Comparison of ENCODE assay signal across 23 cellular contexts in the genomic region with DNA sequence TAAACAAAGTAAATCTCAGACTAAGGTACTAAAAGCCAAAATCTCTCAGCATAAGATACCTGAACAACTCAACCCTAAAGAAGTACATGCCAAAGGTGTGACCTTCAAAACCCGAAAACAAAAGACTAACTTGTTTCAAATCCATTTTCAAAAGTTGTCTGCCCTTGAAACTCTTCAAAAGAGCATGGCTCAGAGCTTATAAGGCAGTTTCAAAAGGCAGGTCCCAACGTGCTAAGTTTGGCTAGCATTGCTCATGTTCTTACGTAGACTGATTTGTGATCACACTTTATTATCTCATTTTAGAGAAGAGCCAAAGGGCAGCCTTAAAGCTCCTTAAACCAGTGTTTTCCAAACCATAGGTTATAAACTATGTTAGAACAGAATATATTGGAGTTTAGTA.
DNase-seq lines count a peak whose midpoint lies in the region; ATAC-seq and TF ChIP-seq lines count a peak whose summit lies in the region.
"Had no signal": no experiment of that assay in that cellular context is flagged by ENCODE, and none has a peak within 500 bp of the region (broad histone marks: within the 10 kb centered on the region; RNA-seq: fewer than 3 reads in every experiment).

No MANE protein-coding gene starts in this region.

- intact Hi-C loops in lower lobe of right lung (cut with DNase I) = no loop called here

- peak; percentile 99 for ATAC-seq in foreskin keratinocyte
- no peak for ATAC-seq in lower lobe of right lung
- no peak for ATAC-seq in HG02571 (IDR thresholded peaks at IDR 0.05; ENCODE audit: unreplicated experiment)
- ATAC-seq in GM21619 (IDR thresholded peaks at IDR 0.05; ENCODE audit: unreplicated experiment) = no peak
- ATAC-seq: stimulated activated naive B cell treated with anti-CD40 and anti-IgM and Interleukin-4, amounts not matched to agents 10 μg/mL and 1 μg/mL and 100 μg/mL, for 72 hours had no signal

- in situ Hi-C loops in HAP-1 (cut with MboI; ENCODE audit: low sequenced_read_pairs) = no loop called here

- no peaks in the 10 kb centered on the region for H3K36me3 ChIP-seq in HAP-1 (replicated peaks)
- H3K36me3 ChIP-seq in lower lobe of right lung = peaks cover 25% of the 10 kb centered on the region
- peaks cover 0 to 23% (median 0%) of the 10 kb centered on the region in 3 donors for H3K36me3 ChIP-seq in tibial nerve
- H3K36me3 ChIP-seq: ovary had no signal

- WGBS in tibial nerve, 2 donors = 69 to 76% methylated on average over 3 of the region's 3 CpGs

- no peak for TF ChIP-seq EP300 in tibial nerve (IDR thresholded peaks at IDR 0.05)

- TF ChIP-seq CTCF in foreskin keratinocyte (conservative IDR thresholded peaks at IDR 0.05) = no peak
- no peak for TF ChIP-seq CTCF in lower lobe of right lung (IDR thresholded peaks at IDR 0.05)
- TF ChIP-seq CTCF in tibial nerve (IDR thresholded peaks at IDR 0.05) = no peak

- no peak for TF ChIP-seq POLR2A in tibial nerve (IDR thresholded peaks at IDR 0.05)

- H3K27me3 ChIP-seq in HAP-1 (ENCODE audit: low read depth) = no peaks in the 10 kb centered on the region
- no peaks in the 10 kb centered on the region for H3K27me3 ChIP-seq in foreskin keratinocyte
- no peaks in the 10 kb centered on the region for H3K27me3 ChIP-seq in lower lobe of right lung (ENCODE audit: low read depth)
- no peaks in the 10 kb centered on the region for H3K27me3 ChIP-seq in tibial nerve
- H3K27me3 ChIP-seq: BLaER1, ovary had no signal

- H3K27ac ChIP-seq in foreskin keratinocyte (peak overlapping the region; percentile 20), lower lobe of right lung (no peak overlapping the region), tibial nerve (no peak overlapping the region)
- H3K27ac ChIP-seq: BLaER1, KMS-11, ovary had no signal

- H3K4me1 ChIP-seq in HAP-1 (peaks cover 24% of the 10 kb centered on the region), foreskin keratinocyte (peaks cover 20% of the 10 kb centered on the region), lower lobe of right lung (no peaks in the 10 kb centered on the region), tibial nerve (no peaks in the 10 kb centered on the region)
- H3K4me1 ChIP-seq: Caco-2 had no signal

- H3K9me3 ChIP-seq in HAP-1 (no peaks in the 10 kb centered on the region), lower lobe of right lung (no peaks in the 10 kb centered on the region), tibial nerve (no peaks in the 10 kb centered on the region)
- H3K9me3 ChIP-seq: BLaER1, Caco-2, ovary had no signal

- H3K4me3 ChIP-seq in HAP-1 (no peak overlapping the region), lower lobe of right lung (no peak overlapping the region), tibial nerve (no peak overlapping the region)
- H3K4me3 ChIP-seq: BLaER1, ovary had no signal

- DNase-seq in DMS 273 (lab: John Stamatoyannopoulos, UW; ENCODE audit: unreplicated experiment) = peak; percentile 79
- DNase-seq in HAP-1 (ENCODE audit: low spot score in 2 of 2) = peak; percentile 33 to 76
- peak; percentile 62 for DNase-seq in NCI-H2227 treated with DMSO at 0.1 percent for 48 hours (lab: John Stamatoyannopoulos, UW)
- DNase-seq in foreskin keratinocyte = peak; percentile 67 to 87
- no peak for DNase-seq in lower lobe of right lung
- no peak for DNase-seq in tibial nerve (ENCODE audit: low spot score in 2 of 2)
- DNase-seq: ACHN; activated B cell treated with CpG ODN at 0.5 μM for 24 hours; activated CD4-positive, alpha-beta memory T cell treated with anti-CD3 and anti-CD28 coated beads for 36 hours; activated naive CD8-positive, alpha-beta T cell treated with anti-CD3 and anti-CD28 coated beads, Interleukin-2, amount 10 ng/mL, durations not matched to agents 7 days and 5 days; Caco-2; cerebellar nuclear complex; DND-41; NCI-H2029; ovary; SHP77 treated with DMSO at 0.1 percent for 48 hours; stimulated activated CD4-positive, alpha-beta T cell treated with anti-CD3 and anti-CD28 coated beads, Interleukin-4, amount 100 ng/mL, for 24 hours; stimulated activated naive B cell treated with anti-CD40 and anti-IgM and Interleukin-4, amounts not matched to agents 10 μg/mL and 1 μg/mL and 100 μg/mL, for 72 hours; SW 1271 had no signal

Comparison
In these comparisons a context has a peak if more than half of its experiments do, and no peak if none do; other contexts are left out.
1. DNase-seq: peak in DMS 273 (single experiment), HAP-1 (2 of 2), NCI-H2227 treated with DMSO at 0.1 percent for 48 hours (single experiment) and foreskin keratinocyte (2 of 2); none in lower lobe of right lung (single experiment) and tibial nerve (0 of 2).